40 cellular contexts compared by ENCODE assay signal in the genomic region with DNA sequence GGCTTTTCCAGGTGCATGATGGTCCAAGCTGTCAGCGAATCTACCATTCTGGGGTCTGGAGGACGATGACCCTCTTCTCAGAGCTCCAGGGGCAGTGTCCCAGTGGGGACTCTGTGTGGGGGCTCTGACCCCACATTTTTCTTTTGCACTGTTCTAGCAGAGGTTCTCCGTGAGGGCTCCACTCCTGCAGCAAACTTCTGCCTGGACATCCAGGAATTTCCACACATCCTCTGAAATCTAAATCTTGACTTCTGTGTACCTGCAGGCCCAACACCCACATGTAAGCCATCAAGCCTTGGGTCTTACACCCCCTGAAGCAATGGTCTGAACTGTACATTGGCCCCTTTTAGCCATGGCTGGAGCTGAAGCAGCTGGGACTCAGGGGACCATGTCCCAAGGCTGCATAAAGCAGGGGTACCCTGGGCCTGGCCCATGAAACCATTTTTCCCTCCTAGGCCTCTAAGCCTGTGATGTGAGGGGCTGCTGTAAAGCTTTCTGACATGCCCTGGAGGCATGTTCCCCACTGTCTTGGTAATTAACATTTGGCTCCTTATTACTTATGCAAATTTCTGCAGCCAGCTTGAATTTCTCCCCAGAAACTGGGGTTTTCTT.
"Had no signal": no experiment of that assay in that cellular context is flagged by ENCODE, and none has a peak within 500 bp of the region (broad histone marks: within the 10 kb centered on the region; RNA-seq: fewer than 3 reads in every experiment).

No MANE protein-coding gene starts in this region.

- H3K36me3 Mint-ChIP-seq: activated naive CD4-positive, alpha-beta T cell treated with anti-CD3 and anti-CD28 coated beads, Interleukin-2, amount 10 ng/mL, durations not matched to agents 7 days and 5 days; activated naive CD8-positive, alpha-beta T cell treated with anti-CD3 and anti-CD28 coated beads, Interleukin-2, amount 10 ng/mL, durations not matched to agents 7 days and 5 days; brain had no signal

- H3K4me1 Mint-ChIP-seq: activated naive CD4-positive, alpha-beta T cell treated with anti-CD3 and anti-CD28 coated beads, Interleukin-2, amount 10 ng/mL, durations not matched to agents 7 days and 5 days; activated naive CD4-positive, alpha-beta T cell treated with anti-CD3 and anti-CD28 coated beads, Interleukin-2, amount 50 U/mL, for 24 hours; activated naive CD8-positive, alpha-beta T cell treated with anti-CD3 and anti-CD28 coated beads for 36 hours; activated naive CD8-positive, alpha-beta T cell treated with anti-CD3 and anti-CD28 coated beads, Interleukin-2, amount 10 ng/mL, durations not matched to agents 7 days and 5 days; activated naive CD8-positive, alpha-beta T cell treated with anti-CD3 and anti-CD28 coated beads, Interleukin-2, amount 50 U/mL, for 24 hours; brain; central memory CD8-positive, alpha-beta T cell had no signal

- FAIRE-seq: astrocyte, bronchial epithelial cell had no signal

- H3K4me3 ChIP-seq: adrenal gland, ascending aorta, body of pancreas, breast epithelium, cardiac muscle cell had no signal

- DNase-seq: activated effector memory CD4-positive, alpha-beta T cell treated with anti-CD3 and anti-CD28 coated beads, Interleukin-2, amount 50 U/mL, for 16 hours; activated effector memory CD4-positive, alpha-beta T cell treated with Interleukin-2 at 50 U/mL for 16 hours; activated gamma-delta T cell; activated gamma-delta T cell treated with Interleukin-2 at 50 U/mL for 16 hours; activated naive CD4-positive, alpha-beta T cell; activated naive CD4-positive, alpha-beta T cell treated with anti-CD3 and anti-CD28 coated beads for 36 hours; activated naive CD4-positive, alpha-beta T cell treated with anti-CD3 and anti-CD28 coated beads, Interleukin-2, amount 10 ng/mL, durations not matched to agents 7 days and 5 days; activated naive CD4-positive, alpha-beta T cell treated with anti-CD3 and anti-CD28 coated beads, Interleukin-2, amount 50 U/mL, for 16 hours; activated naive CD4-positive, alpha-beta T cell treated with Interleukin-2 at 50 U/mL for 16 hours; activated naive CD8-positive, alpha-beta T cell treated with anti-CD3 and anti-CD28 coated beads for 36 hours; activated naive CD8-positive, alpha-beta T cell treated with anti-CD3 and anti-CD28 coated beads, Interleukin-2, amount 10 ng/mL, durations not matched to agents 7 days and 5 days; activated naive CD8-positive, alpha-beta T cell treated with anti-CD3 and anti-CD28 coated beads, Interleukin-2, amount 50 U/mL, for 24 hours; activated T-cell treated with anti-CD3 and anti-CD28 coated beads for 4 hours; activated T-cell treated with anti-CD3 and anti-CD28 coated beads, Interleukin-2, amount 50 U/mL, for 1 hour; activated T-cell treated with anti-CD3 and anti-CD28 coated beads, Interleukin-2, amount 50 U/mL, for 24 hours; activated T-cell treated with anti-CD3 and anti-CD28 coated beads, Interleukin-2, amount 50 U/mL, for 4 hours; activated T-cell treated with anti-CD3 and anti-CD28 coated beads, Interleukin-2, amount 50 U/mL, for 48 hours; activated T-cell treated with anti-CD3 and anti-CD28 coated beads, Interleukin-2, amount 50 U/mL, for 72 hours; adrenal gland; amniotic stem cell; amygdala; anterior cingulate cortex; aorta; body of pancreas; brain microvascular endothelial cell; caudate nucleus; central memory CD4-positive, alpha-beta T cell; cerebellar nuclear complex had no signal

- H3K27ac ChIP-seq: adrenal gland, ascending aorta, body of pancreas, brain microvascular endothelial cell, breast epithelium, cardiac muscle cell had no signal

- H3K27me3 ChIP-seq: adrenal gland, ascending aorta, body of pancreas, brain microvascular endothelial cell, breast epithelium, cardiac muscle cell had no signal

- ATAC-seq: activated naive CD4-positive, alpha-beta T cell treated with anti-CD3 and anti-CD28 coated beads, Interleukin-2, amount 50 U/mL, for 72 hours; activated naive CD8-positive, alpha-beta T cell treated with anti-CD3 and anti-CD28 coated beads, Interleukin-2, amount 50 U/mL, for 24 hours; activated T-cell treated with anti-CD3 and anti-CD28 coated beads, Interleukin-2, amount 50 U/mL, for 4 hours; activated T-cell treated with anti-CD3 and anti-CD28 coated beads, Interleukin-2, amount 50 U/mL, for 72 hours; body of pancreas had no signal

- H3K36me3 ChIP-seq: adrenal gland, ascending aorta, brain microvascular endothelial cell, breast epithelium, cardiac muscle cell had no signal

- H3K4me1 ChIP-seq: adrenal gland, ascending aorta, body of pancreas, breast epithelium had no signal

- H3K4me3 Mint-ChIP-seq: activated naive CD4-positive, alpha-beta T cell treated with anti-CD3 and anti-CD28 coated beads for 36 hours; activated naive CD4-positive, alpha-beta T cell treated with anti-CD3 and anti-CD28 coated beads, Interleukin-2, amount 10 ng/mL, durations not matched to agents 7 days and 5 days; activated naive CD4-positive, alpha-beta T cell treated with anti-CD3 and anti-CD28 coated beads, Interleukin-2, amount 50 U/mL, for 24 hours; activated naive CD8-positive, alpha-beta T cell; activated naive CD8-positive, alpha-beta T cell treated with anti-CD3 and anti-CD28 coated beads for 36 hours; activated naive CD8-positive, alpha-beta T cell treated with anti-CD3 and anti-CD28 coated beads, Interleukin-2, amount 10 ng/mL, durations not matched to agents 7 days and 5 days; activated naive CD8-positive, alpha-beta T cell treated with anti-CD3 and anti-CD28 coated beads, Interleukin-2, amount 50 U/mL, for 24 hours; activated T-cell treated with anti-CD3 and anti-CD28 coated beads, Interleukin-2, amount 50 U/mL, for 24 hours; activated T-cell treated with anti-CD3 and anti-CD28 coated beads, Interleukin-2, amount 50 U/mL, for 4 hours; activated T-cell treated with anti-CD3 and anti-CD28 coated beads, Interleukin-2, amount 50 U/mL, for 72 hours; activated T-helper 1 cell treated with anti-CD3 and anti-CD28 coated beads, Interleukin-12 subunit alpha, Interleukin-12 subunit beta, Interleukin-2, Interleukin-4 antibody, amounts not matched to agents 30 ng/mL and 10 ng/mL and 1 ng/mL, durations not matched to agents 14 hours and 24 hours and 36 hours; brain; central memory CD8-positive, alpha-beta T cell had no signal

- H3K27ac Mint-ChIP-seq: activated naive CD4-positive, alpha-beta T cell treated with anti-CD3 and anti-CD28 coated beads for 36 hours; activated naive CD4-positive, alpha-beta T cell treated with anti-CD3 and anti-CD28 coated beads, Interleukin-2, amount 10 ng/mL, durations not matched to agents 7 days and 5 days; activated naive CD4-positive, alpha-beta T cell treated with anti-CD3 and anti-CD28 coated beads, Interleukin-2, amount 50 U/mL, for 24 hours; activated naive CD4-positive, alpha-beta T cell treated with anti-CD3 and anti-CD28 coated beads, Interleukin-2, amount 50 U/mL, for 72 hours; activated naive CD8-positive, alpha-beta T cell; activated naive CD8-positive, alpha-beta T cell treated with anti-CD3 and anti-CD28 coated beads for 36 hours; activated naive CD8-positive, alpha-beta T cell treated with anti-CD3 and anti-CD28 coated beads, Interleukin-2, amount 10 ng/mL, durations not matched to agents 7 days and 5 days; activated naive CD8-positive, alpha-beta T cell treated with anti-CD3 and anti-CD28 coated beads, Interleukin-2, amount 50 U/mL, for 24 hours; activated T-cell treated with anti-CD3 and anti-CD28 coated beads, Interleukin-2, amount 50 U/mL, for 24 hours; activated T-cell treated with anti-CD3 and anti-CD28 coated beads, Interleukin-2, amount 50 U/mL, for 72 hours; activated T-helper 1 cell treated with anti-CD3 and anti-CD28 coated beads, Interleukin-12 subunit alpha, Interleukin-12 subunit beta, Interleukin-2, Interleukin-4 antibody, amounts not matched to agents 30 ng/mL and 10 ng/mL and 1 ng/mL, durations not matched to agents 14 hours and 24 hours and 36 hours; activated T-helper 2 cell treated with anti-CD3 and anti-CD28 coated beads, Interferon-gamma antibody, Interleukin-2, Interleukin-4, amounts not matched to agents 10 μg/mL and 5 μg/mL and 100 μg/mL, durations not matched to agents 14 hours and 24 hours and 36 hours; brain had no signal

- H3K9me3 ChIP-seq: ascending aorta had no signal
